8 cellular contexts compared by ENCODE assay signal in the genomic region with DNA sequence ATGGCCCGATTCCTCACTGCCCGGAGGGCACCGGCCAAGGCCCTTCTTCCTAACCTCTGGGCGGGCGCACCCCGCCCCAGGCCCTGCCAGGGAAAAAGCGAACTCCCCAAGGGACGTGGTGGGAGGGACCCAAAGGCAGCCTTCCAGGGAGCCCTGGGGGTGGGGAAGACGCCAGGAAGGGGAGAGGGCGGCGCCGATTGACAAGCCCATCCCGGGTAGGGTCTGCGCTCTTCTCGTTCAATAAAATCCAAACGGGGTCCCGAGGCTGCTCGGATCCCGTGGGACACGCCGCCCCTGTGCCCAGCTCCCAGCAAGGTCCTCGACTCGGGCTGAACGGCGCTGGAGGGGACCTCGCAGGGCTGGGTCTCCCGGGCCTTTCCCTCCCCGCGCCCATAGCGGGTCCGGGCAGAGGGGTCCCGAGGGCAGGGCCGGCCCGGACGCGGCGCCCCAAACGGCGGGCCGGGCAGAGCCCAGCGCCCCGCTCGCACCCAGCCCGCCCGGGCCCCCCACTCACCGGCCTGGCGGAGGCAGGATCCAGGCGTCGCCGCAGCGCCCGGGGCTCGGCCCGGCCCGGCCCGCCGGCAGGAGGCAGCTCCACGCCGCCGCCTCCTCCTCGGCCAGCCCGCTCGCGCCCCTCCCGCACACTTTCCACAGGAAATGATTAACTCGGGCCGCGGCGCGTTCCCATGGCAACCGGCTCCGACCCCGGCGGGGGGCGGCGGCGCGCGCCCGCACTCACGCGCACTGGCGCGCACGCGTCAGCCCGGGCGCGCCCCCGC.
DNase-seq lines count a peak whose midpoint lies in the region; TF ChIP-seq lines count a peak whose summit lies in the region.

A gene with protein sequence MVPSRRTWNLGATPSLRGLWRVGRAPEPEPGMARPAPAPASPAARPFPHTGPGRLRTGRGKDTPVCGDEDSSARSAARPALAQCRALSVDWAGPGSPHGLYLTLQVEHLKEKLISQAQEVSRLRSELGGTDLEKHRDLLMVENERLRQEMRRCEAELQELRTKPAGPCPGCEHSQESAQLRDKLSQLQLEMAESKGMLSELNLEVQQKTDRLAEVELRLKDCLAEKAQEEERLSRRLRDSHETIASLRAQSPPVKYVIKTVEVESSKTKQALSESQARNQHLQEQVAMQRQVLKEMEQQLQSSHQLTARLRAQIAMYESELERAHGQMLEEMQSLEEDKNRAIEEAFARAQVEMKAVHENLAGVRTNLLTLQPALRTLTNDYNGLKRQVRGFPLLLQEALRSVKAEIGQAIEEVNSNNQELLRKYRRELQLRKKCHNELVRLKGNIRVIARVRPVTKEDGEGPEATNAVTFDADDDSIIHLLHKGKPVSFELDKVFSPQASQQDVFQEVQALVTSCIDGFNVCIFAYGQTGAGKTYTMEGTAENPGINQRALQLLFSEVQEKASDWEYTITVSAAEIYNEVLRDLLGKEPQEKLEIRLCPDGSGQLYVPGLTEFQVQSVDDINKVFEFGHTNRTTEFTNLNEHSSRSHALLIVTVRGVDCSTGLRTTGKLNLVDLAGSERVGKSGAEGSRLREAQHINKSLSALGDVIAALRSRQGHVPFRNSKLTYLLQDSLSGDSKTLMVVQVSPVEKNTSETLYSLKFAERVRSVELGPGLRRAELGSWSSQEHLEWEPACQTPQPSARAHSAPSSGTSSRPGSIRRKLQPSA (minus strand): TSS at position 636 of the 779 bp plus-strand sequence. CDS start 4,248 bp downstream, outside the sequence.

- H3K4me3 Mint-ChIP-seq in dendritic cell treated with granulocyte-macrophage colony-stimulating factor and Interleukin-4, amounts not matched to agents 40 ng/mL and 50 ng/mL, for 4 days: peak within 1 kb of the TSS; percentile 83

- peaks cover 5% of the 10 kb centered on the region for H3K27me3 Mint-ChIP-seq in dendritic cell treated with granulocyte-macrophage colony-stimulating factor and Interleukin-4, amounts not matched to agents 40 ng/mL and 50 ng/mL, for 4 days

- peaks cover 23% of the 10 kb centered on the region for H3K36me3 Mint-ChIP-seq in dendritic cell treated with granulocyte-macrophage colony-stimulating factor and Interleukin-4, amounts not matched to agents 40 ng/mL and 50 ng/mL, for 4 days (ENCODE audit: low read depth)

- in situ Hi-C loops in GM13976 (cut with MboI; ENCODE audit: low sequenced_read_pairs, unreplicated experiment): no loop called here

- intact Hi-C loops in dendritic cell treated with granulocyte-macrophage colony-stimulating factor and Interleukin-4, amounts not matched to agents 40 ng/mL and 50 ng/mL, for 4 days (cut with micrococcal nuclease): loop anchor here (5.0 to 10.0 kb wide), 4 partner anchors 63 to 325 kb away; a partner anchor contains a TSS

- H3K4me1 Mint-ChIP-seq in dendritic cell treated with granulocyte-macrophage colony-stimulating factor and Interleukin-4, amounts not matched to agents 40 ng/mL and 50 ng/mL, for 4 days (ENCODE audit: low read depth): peaks cover 65% of the 10 kb centered on the region

- H3K9me3 Mint-ChIP-seq in dendritic cell treated with granulocyte-macrophage colony-stimulating factor and Interleukin-4, amounts not matched to agents 40 ng/mL and 50 ng/mL, for 4 days: no peaks in the 10 kb centered on the region

- H3K27ac Mint-ChIP-seq in dendritic cell treated with granulocyte-macrophage colony-stimulating factor and Interleukin-4, amounts not matched to agents 40 ng/mL and 50 ng/mL, for 4 days: peak within 1 kb of the TSS; percentile 76

- DNase-seq in GM13976 (ENCODE audit: low spot score): peak; percentile 73
- peak; percentile 19 to 60 for DNase-seq in NCI-H1930 (lab: John Stamatoyannopoulos, UW)
- peak; percentile 54 to 68 for DNase-seq in activated CD4-positive, alpha-beta T cell treated with anti-CD3 and anti-CD28 coated beads, Interleukin-2, amount 50 U/mL, for 4 hours
- peak; percentile 89 for DNase-seq in left kidney (ENCODE audit: low read depth, low spot score)
- peak; percentile 30 to 49 for DNase-seq in stimulated activated CD4-positive, alpha-beta T cell treated with anti-CD3 and anti-CD28 coated beads, Interleukin-1b, Interleukin-23, amount 100 ng/mL, for 1 hour (ENCODE audit: low read depth in 2 of 2)
- no peak for DNase-seq in NK-92 treated with Interleukin-12 subunit alpha and Interleukin-12 subunit beta, amount 100 ng/mL, for 24 hours (lab: John Stamatoyannopoulos, UW)
- no peak for DNase-seq in NCI-H187 treated with DMSO at 0.1 percent for 48 hours (lab: John Stamatoyannopoulos, UW)

- TF ChIP-seq CTCF in GM13976 (IDR thresholded peaks at IDR 0.05; ENCODE audit: borderline replicate concordance, control extremely low read depth, extremely low read depth, insufficient read depth, missing control alignments): no peak

Comparison
In these comparisons a context has a peak if more than half of its experiments do, and no peak if none do; other contexts are left out.
1. DNase-seq: peak in GM13976 (single experiment), NCI-H1930 (2 of 2), activated CD4-positive, alpha-beta T cell treated with anti-CD3 and anti-CD28 coated beads, Interleukin-2, amount 50 U/mL, for 4 hours (2 of 2), left kidney (single experiment) and stimulated activated CD4-positive, alpha-beta T cell treated with anti-CD3 and anti-CD28 coated beads, Interleukin-1b, Interleukin-23, amount 100 ng/mL, for 1 hour (2 of 2); none in NK-92 treated with Interleukin-12 subunit alpha and Interleukin-12 subunit beta, amount 100 ng/mL, for 24 hours (single experiment) and NCI-H187 treated with DMSO at 0.1 percent for 48 hours (single experiment).